1 cellular context compared by ENCODE assay signal in the genomic region with DNA sequence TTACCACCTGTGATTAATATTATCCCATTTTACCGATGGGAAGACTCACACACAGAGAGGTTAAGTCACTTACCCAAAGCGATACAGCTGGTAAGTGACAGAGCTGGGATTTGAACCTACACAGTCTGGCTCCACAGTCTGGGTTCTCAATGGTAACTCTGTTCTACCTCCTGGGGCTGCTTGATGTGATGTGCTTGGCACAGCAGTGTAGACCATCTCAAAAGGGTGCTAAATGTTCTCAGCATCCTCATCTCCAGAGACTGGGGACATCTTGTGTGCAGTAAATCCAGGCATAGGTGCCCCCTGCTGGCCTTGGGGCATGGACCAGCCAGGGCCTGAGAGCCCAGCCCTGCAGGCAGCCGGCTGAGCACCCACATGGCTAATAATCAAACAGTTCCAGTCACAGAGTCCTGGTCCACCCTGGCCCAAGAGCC.
TF ChIP-seq lines count a peak whose summit lies in the region.

No MANE protein-coding gene starts in this region.

TF ChIP-seq in K562, 482 proteins besides CTCF, POLR2A, EP300 and RAD21 (continued from another document):
- TF ChIP-seq, protein P1, sequence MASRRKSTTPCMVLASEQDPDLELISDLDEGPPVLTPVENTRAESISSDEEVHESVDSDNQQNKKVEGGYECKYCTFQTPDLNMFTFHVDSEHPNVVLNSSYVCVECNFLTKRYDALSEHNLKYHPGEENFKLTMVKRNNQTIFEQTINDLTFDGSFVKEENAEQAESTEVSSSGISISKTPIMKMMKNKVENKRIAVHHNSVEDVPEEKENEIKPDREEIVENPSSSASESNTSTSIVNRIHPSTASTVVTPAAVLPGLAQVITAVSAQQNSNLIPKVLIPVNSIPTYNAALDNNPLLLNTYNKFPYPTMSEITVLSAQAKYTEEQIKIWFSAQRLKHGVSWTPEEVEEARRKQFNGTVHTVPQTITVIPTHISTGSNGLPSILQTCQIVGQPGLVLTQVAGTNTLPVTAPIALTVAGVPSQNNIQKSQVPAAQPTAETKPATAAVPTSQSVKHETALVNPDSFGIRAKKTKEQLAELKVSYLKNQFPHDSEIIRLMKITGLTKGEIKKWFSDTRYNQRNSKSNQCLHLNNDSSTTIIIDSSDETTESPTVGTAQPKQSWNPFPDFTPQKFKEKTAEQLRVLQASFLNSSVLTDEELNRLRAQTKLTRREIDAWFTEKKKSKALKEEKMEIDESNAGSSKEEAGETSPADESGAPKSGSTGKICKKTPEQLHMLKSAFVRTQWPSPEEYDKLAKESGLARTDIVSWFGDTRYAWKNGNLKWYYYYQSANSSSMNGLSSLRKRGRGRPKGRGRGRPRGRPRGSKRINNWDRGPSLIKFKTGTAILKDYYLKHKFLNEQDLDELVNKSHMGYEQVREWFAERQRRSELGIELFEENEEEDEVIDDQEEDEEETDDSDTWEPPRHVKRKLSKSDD (conservative IDR thresholded peaks at IDR 0.05; ENCODE audit: low read length) = no peak
- TF ChIP-seq MCM3 (IDR thresholded peaks at IDR 0.05) (no peak), ZFP36 (IDR thresholded peaks at IDR 0.05; ENCODE audit: low read depth, low read length, partially characterized antibody) (peak; percentile 58), ZNF766 (CRISPR knock-in tag; conservative IDR thresholded peaks at IDR 0.05) (no peak), ZNF445 (CRISPR knock-in tag; IDR thresholded peaks at IDR 0.05; ENCODE audit: low read depth) (no peak), ZNF224 (CRISPR knock-in tag; IDR thresholded peaks at IDR 0.05) (no peak)
- TF ChIP-seq, protein P2, sequence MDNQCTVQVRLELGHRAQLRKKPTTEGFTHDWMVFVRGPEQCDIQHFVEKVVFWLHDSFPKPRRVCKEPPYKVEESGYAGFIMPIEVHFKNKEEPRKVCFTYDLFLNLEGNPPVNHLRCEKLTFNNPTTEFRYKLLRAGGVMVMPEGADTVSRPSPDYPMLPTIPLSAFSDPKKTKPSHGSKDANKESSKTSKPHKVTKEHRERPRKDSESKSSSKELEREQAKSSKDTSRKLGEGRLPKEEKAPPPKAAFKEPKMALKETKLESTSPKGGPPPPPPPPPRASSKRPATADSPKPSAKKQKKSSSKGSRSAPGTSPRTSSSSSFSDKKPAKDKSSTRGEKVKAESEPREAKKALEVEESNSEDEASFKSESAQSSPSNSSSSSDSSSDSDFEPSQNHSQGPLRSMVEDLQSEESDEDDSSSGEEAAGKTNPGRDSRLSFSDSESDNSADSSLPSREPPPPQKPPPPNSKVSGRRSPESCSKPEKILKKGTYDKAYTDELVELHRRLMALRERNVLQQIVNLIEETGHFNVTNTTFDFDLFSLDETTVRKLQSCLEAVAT (IDR thresholded peaks at IDR 0.05) = no peak
